8 cellular contexts compared by ENCODE assay signal in genomic region chr1:37752583-37753471, GRCh38. TPM values are rescaled to one million over a fixed set of nuclear protein-coding genes. Genes with fewer than 3 reads are reported as not detected.
DNase-seq lines count a peak whose midpoint lies in the region; ATAC-seq and TF ChIP-seq lines count a peak whose summit lies in the region.

No MANE protein-coding gene starts in this region.

- no peak overlapping the region for H3K27ac ChIP-seq in upper lobe of right lung

- no peaks in the 10 kb centered on the region for H3K36me3 ChIP-seq in upper lobe of right lung

- CTCF ChIA-PET in activated CD4-positive, alpha-beta T cell treated with anti-CD3 and anti-CD28 coated beads, Interleukin-2, amount 10 ng/mL, durations not matched to agents 7 days and 5 days (lab: Charles Lee) = no interaction called here

- DNase-seq in activated CD4-positive, alpha-beta T cell treated with anti-CD3 and anti-CD28 coated beads, Interleukin-2, amount 10 ng/mL, durations not matched to agents 7 days and 5 days = no peak
- no peak for DNase-seq in activated CD4-positive, alpha-beta T cell treated with anti-CD3 and anti-CD28 coated beads, Interleukin-2, amount 50 U/mL, for 4 hours
- DNase-seq in NCI-H226 = peak; percentile 37
- peak; percentile 71 for DNase-seq in left kidney (ENCODE audit: low read depth, low spot score)
- peak; percentile 74 for DNase-seq in upper lobe of right lung
- no peak for DNase-seq in effector CD8-positive, alpha-beta T cell (lab: John Stamatoyannopoulos, UW)

- H3K9me3 Mint-ChIP-seq in activated CD4-positive, alpha-beta T cell treated with anti-CD3 and anti-CD28 coated beads, Interleukin-2, amount 10 ng/mL, durations not matched to agents 7 days and 5 days = no peaks in the 10 kb centered on the region
- H3K9me3 Mint-ChIP-seq in brain = peaks cover 0 to 4% (median 3%) of the 10 kb centered on the region in 5 experiments

- ATAC-seq in upper lobe of right lung (peak; percentile 79), HG03139 (IDR thresholded peaks at IDR 0.05; ENCODE audit: unreplicated experiment) (no peak)

- peaks cover 5% of the 10 kb centered on the region for H3K4me1 ChIP-seq in upper lobe of right lung

- TF ChIP-seq CTCF in brain (conservative IDR thresholded peaks at IDR 0.05) = no peak
- no peak for TF ChIP-seq CTCF in upper lobe of right lung (IDR thresholded peaks at IDR 0.05)

- no peak overlapping the region for H3K27ac Mint-ChIP-seq in activated CD4-positive, alpha-beta T cell treated with anti-CD3 and anti-CD28 coated beads, Interleukin-2, amount 10 ng/mL, durations not matched to agents 7 days and 5 days
- peak overlapping the region in 1 of 5 experiments; percentile 50 for H3K27ac Mint-ChIP-seq in brain

- intact Hi-C loops in upper lobe of right lung (cut with DNase I) = no loop called here

- H3K36me3 Mint-ChIP-seq in activated CD4-positive, alpha-beta T cell treated with anti-CD3 and anti-CD28 coated beads, Interleukin-2, amount 10 ng/mL, durations not matched to agents 7 days and 5 days (ENCODE audit: low read depth) = no peaks in the 10 kb centered on the region
- H3K36me3 Mint-ChIP-seq in brain = peaks cover 3% of the 10 kb centered on the region

- peaks cover 68% of the 10 kb centered on the region for H3K27me3 ChIP-seq in upper lobe of right lung

- H3K27me3 Mint-ChIP-seq in activated CD4-positive, alpha-beta T cell treated with anti-CD3 and anti-CD28 coated beads, Interleukin-2, amount 10 ng/mL, durations not matched to agents 7 days and 5 days = peaks cover 56% of the 10 kb centered on the region
- H3K27me3 Mint-ChIP-seq in brain = peaks cover 37% of the 10 kb centered on the region

- peak overlapping the region; percentile 50 for H3K4me3 Mint-ChIP-seq in activated CD4-positive, alpha-beta T cell treated with anti-CD3 and anti-CD28 coated beads, Interleukin-2, amount 10 ng/mL, durations not matched to agents 7 days and 5 days
- peak overlapping the region; percentile 79 to 84 (median 82) for H3K4me3 Mint-ChIP-seq in brain

- no peaks in the 10 kb centered on the region for H3K9me3 ChIP-seq in upper lobe of right lung

- peak overlapping the region; percentile 30 for H3K4me3 ChIP-seq in upper lobe of right lung

- H3K4me1 Mint-ChIP-seq in activated CD4-positive, alpha-beta T cell treated with anti-CD3 and anti-CD28 coated beads, Interleukin-2, amount 10 ng/mL, durations not matched to agents 7 days and 5 days = peaks cover 9% of the 10 kb centered on the region
- peaks cover 3% of the 10 kb centered on the region for H3K4me1 Mint-ChIP-seq in brain

- POLR2A ChIA-PET in activated CD4-positive, alpha-beta T cell treated with anti-CD3 and anti-CD28 coated beads, Interleukin-2, amount 10 ng/mL, durations not matched to agents 7 days and 5 days (lab: Charles Lee) = no interaction called here

RNA-seq across cellular contexts. Expression of gene EPHA10, which starts 12.1 kb away (rescaled TPM):
- not detected for total RNA-seq in activated CD4-positive, alpha-beta T cell treated with anti-CD3 and anti-CD28 coated beads, Interleukin-2, amount 10 ng/mL, durations not matched to agents 7 days and 5 days
- 5.6 TPM for polyA plus RNA-seq in brain (ENCODE audit: insufficient read depth, low read depth, low replicate concordance)
- 1.4 TPM for total RNA-seq in upper lobe of right lung

RNA-seq across cellular contexts. Expression of gene MANEAL, which starts 40.8 kb away (rescaled TPM):
- 1 to 10 TPM; 1.3 to 1.5 TPM for total RNA-seq in activated CD4-positive, alpha-beta T cell treated with anti-CD3 and anti-CD28 coated beads, Interleukin-2, amount 10 ng/mL, durations not matched to agents 7 days and 5 days
- polyA plus RNA-seq in brain (ENCODE audit: insufficient read depth, low read depth, low replicate concordance) = 98.9 TPM
- total RNA-seq in upper lobe of right lung = 6.9 TPM

RNA-seq across cellular contexts. Expression of gene C1orf122, which starts 54.8 kb away (rescaled TPM):
- total RNA-seq in activated CD4-positive, alpha-beta T cell treated with anti-CD3 and anti-CD28 coated beads, Interleukin-2, amount 10 ng/mL, durations not matched to agents 7 days and 5 days = 10 to 100 TPM; 13.9 to 16.8 TPM
- 111 TPM for polyA plus RNA-seq in brain (ENCODE audit: insufficient read depth, low read depth, low replicate concordance)
- total RNA-seq in upper lobe of right lung = 29.7 TPM

RNA-seq across cellular contexts. Expression of gene YRDC, which starts 55.2 kb away (rescaled TPM):
- total RNA-seq in activated CD4-positive, alpha-beta T cell treated with anti-CD3 and anti-CD28 coated beads, Interleukin-2, amount 10 ng/mL, durations not matched to agents 7 days and 5 days = 10 to 100 TPM; 12.0 to 13.8 TPM
- 18.1 TPM for polyA plus RNA-seq in brain (ENCODE audit: insufficient read depth, low read depth, low replicate concordance)
- total RNA-seq in upper lobe of right lung = 14.8 TPM

Comparison
In these comparisons a context has a peak if more than half of its experiments do, and no peak if none do; other contexts are left out.
1. DNase-seq: peak in NCI-H226 (single experiment), left kidney (single experiment) and upper lobe of right lung (single experiment); none in activated CD4-positive, alpha-beta T cell treated with anti-CD3 and anti-CD28 coated beads, Interleukin-2, amount 10 ng/mL, durations not matched to agents 7 days and 5 days (single experiment), activated CD4-positive, alpha-beta T cell treated with anti-CD3 and anti-CD28 coated beads, Interleukin-2, amount 50 U/mL, for 4 hours (0 of 2) and effector CD8-positive, alpha-beta T cell (single experiment).